Comparison of ENCODE assay signal across 12 cellular contexts in genomic region chr14:34052658-34053014, GRCh38.
DNase-seq lines count a peak whose midpoint lies in the region; ATAC-seq and TF ChIP-seq lines count a peak whose summit lies in the region.
"Had no signal": no experiment of that assay in that cellular context is flagged by ENCODE, and none has a peak within 500 bp of the region (broad histone marks: within the 10 kb centered on the region; RNA-seq: fewer than 3 reads in every experiment).

No MANE protein-coding gene starts in this region.

- no peaks in the 10 kb centered on the region for H3K27me3 ChIP-seq in RWPE2 (ENCODE audit: insufficient read depth, poor library complexity, severe bottlenecking)
- H3K27me3 ChIP-seq in skeletal muscle tissue (ENCODE audit: control insufficient read depth in 3 of 3, insufficient read depth in 3 of 3, low read length in 3 of 3), result no peaks in the 10 kb centered on the region
- H3K27me3 ChIP-seq: cardiac muscle cell had no signal

- peaks cover 5% of the 10 kb centered on the region for H3K9me3 Mint-ChIP-seq in activated CD8-positive, alpha-beta T cell treated with anti-CD3 and anti-CD28 coated beads, Interleukin-2, amount 10 ng/mL, durations not matched to agents 7 days and 5 days (ENCODE audit: insufficient read depth)
- H3K9me3 Mint-ChIP-seq in activated CD8-positive, alpha-beta T cell treated with anti-CD3 and anti-CD28 coated beads for 36 hours, result peaks cover 2% of the 10 kb centered on the region

- DNase-seq in activated CD8-positive, alpha-beta T cell treated with anti-CD3 and anti-CD28 coated beads, Interleukin-2, amount 10 ng/mL, durations not matched to agents 7 days and 5 days, result no peak
- no peak for DNase-seq in activated CD8-positive, alpha-beta T cell treated with anti-CD3 and anti-CD28 coated beads for 36 hours
- DNase-seq in RWPE2 (ENCODE audit: low spot score) (no peak), epithelial cell of proximal tubule (ENCODE audit: low read depth) (peak; percentile 52), NCI-H2107 treated with DMSO at 0.1 percent for 48 hours (lab: John Stamatoyannopoulos, UW; ENCODE audit: unreplicated experiment) (no peak)
- DNase-seq in activated CD4-positive, alpha-beta T cell treated with anti-CD3 and anti-CD28 coated beads, Interleukin-2, amount 50 U/mL, for 4 hours, result no peak
- DNase-seq: activated CD4-positive, alpha-beta T cell treated with anti-CD3 and anti-CD28 coated beads, Interleukin-2, amount 10 ng/mL, durations not matched to agents 7 days and 5 days; hippocampal formation had no signal

- H3K4me1 ChIP-seq in RWPE2 (ENCODE audit: insufficient read depth, poor library complexity, severe bottlenecking) (peaks cover 29% of the 10 kb centered on the region), skeletal muscle tissue (ENCODE audit: control insufficient read depth in 3 of 3, insufficient read depth in 3 of 3, low read length in 3 of 3) (peaks cover 0 to 6% (median 5%) of the 10 kb centered on the region in 3 donors)

- H3K36me3 ChIP-seq in RWPE2 (ENCODE audit: low read depth) (no peaks in the 10 kb centered on the region), skeletal muscle tissue (ENCODE audit: control insufficient read depth in 3 of 3, insufficient read depth in 3 of 3, low read length in 3 of 3) (no peaks in the 10 kb centered on the region)
- H3K36me3 ChIP-seq: cardiac muscle cell, neutrophil had no signal

- TF ChIP-seq CTCF in activated CD8-positive, alpha-beta T cell treated with anti-CD3 and anti-CD28 coated beads for 36 hours (IDR thresholded peaks at IDR 0.05), result no peak
- TF ChIP-seq CTCF in RWPE2 (IDR thresholded peaks at IDR 0.05; ENCODE audit: poor library complexity, severe bottlenecking), result no peak
- TF ChIP-seq CTCF in epithelial cell of proximal tubule (conservative IDR thresholded peaks at IDR 0.05; ENCODE audit: low read depth, low read length), result no peak

- no peak overlapping the region for H3K4me3 ChIP-seq in RWPE2 (ENCODE audit: severe bottlenecking)
- no peak overlapping the region for H3K4me3 ChIP-seq in epithelial cell of proximal tubule (ENCODE audit: low read depth, low read length)
- no peak overlapping the region for H3K4me3 ChIP-seq in skeletal muscle tissue (ENCODE audit: low read length in 3 of 3)
- H3K4me3 ChIP-seq: cardiac muscle cell had no signal

- intact Hi-C loops in activated CD8-positive, alpha-beta T cell treated with anti-CD3 and anti-CD28 coated beads for 36 hours (cut with micrococcal nuclease), result no loop called here

- peak overlapping the region; percentile 53 for H3K27ac Mint-ChIP-seq in activated CD8-positive, alpha-beta T cell treated with anti-CD3 and anti-CD28 coated beads, Interleukin-2, amount 10 ng/mL, durations not matched to agents 7 days and 5 days
- H3K27ac Mint-ChIP-seq in activated CD8-positive, alpha-beta T cell treated with anti-CD3 and anti-CD28 coated beads for 36 hours, result no peak overlapping the region

- H3K4me3 Mint-ChIP-seq in activated CD8-positive, alpha-beta T cell treated with anti-CD3 and anti-CD28 coated beads, Interleukin-2, amount 10 ng/mL, durations not matched to agents 7 days and 5 days, result no peak overlapping the region
- H3K4me3 Mint-ChIP-seq in activated CD8-positive, alpha-beta T cell treated with anti-CD3 and anti-CD28 coated beads for 36 hours, result no peak overlapping the region

- H3K9me3 ChIP-seq in RWPE2 (ENCODE audit: severe bottlenecking) (no peaks in the 10 kb centered on the region), skeletal muscle tissue (ENCODE audit: control insufficient read depth in 3 of 3, low read length in 3 of 3) (no peaks in the 10 kb centered on the region)
- H3K9me3 ChIP-seq: neutrophil had no signal

- ATAC-seq in activated CD8-positive, alpha-beta T cell treated with anti-CD3 and anti-CD28 coated beads, Interleukin-2, amount 10 ng/mL, durations not matched to agents 7 days and 5 days, result no peak
- no peak for ATAC-seq in activated CD8-positive, alpha-beta T cell treated with anti-CD3 and anti-CD28 coated beads for 36 hours
- ATAC-seq in RWPE2 (ENCODE audit: low read depth) (peak; percentile 85), GM18511 (IDR thresholded peaks at IDR 0.05; ENCODE audit: unreplicated experiment) (no peak)

- H3K27me3 Mint-ChIP-seq in activated CD8-positive, alpha-beta T cell treated with anti-CD3 and anti-CD28 coated beads, Interleukin-2, amount 10 ng/mL, durations not matched to agents 7 days and 5 days (ENCODE audit: low read depth), result peaks cover 12% of the 10 kb centered on the region
- H3K27me3 Mint-ChIP-seq in activated CD8-positive, alpha-beta T cell treated with anti-CD3 and anti-CD28 coated beads for 36 hours, result peaks cover 12% of the 10 kb centered on the region

- no peak overlapping the region for H3K9ac ChIP-seq in skeletal muscle tissue (ENCODE audit: low read depth in 1 of 3, low read length in 3 of 3)

- H3K27ac ChIP-seq in RWPE2 (ENCODE audit: poor library complexity, severe bottlenecking) (peak overlapping the region; percentile 58), skeletal muscle tissue (ENCODE audit: low read depth, low read length) (peak overlapping the region; percentile 38)
- H3K27ac ChIP-seq: cardiac muscle cell, neutrophil had no signal

- CTCF ChIA-PET in activated CD8-positive, alpha-beta T cell treated with anti-CD3 and anti-CD28 coated beads, Interleukin-2, amount 10 ng/mL, durations not matched to agents 7 days and 5 days (lab: Charles Lee), result interaction anchor here (1.1 to 1.9 kb wide), 5 partner anchors 7 to 214 kb away, joined by 3 to 5 read pairs (median 3); no protein-coding TSS in a partner anchor
- CTCF ChIA-PET in activated CD8-positive, alpha-beta T cell treated with anti-CD3 and anti-CD28 coated beads for 36 hours (lab: Charles Lee), result no interaction called here

- peaks cover 35% of the 10 kb centered on the region for H3K36me3 Mint-ChIP-seq in activated CD8-positive, alpha-beta T cell treated with anti-CD3 and anti-CD28 coated beads, Interleukin-2, amount 10 ng/mL, durations not matched to agents 7 days and 5 days (ENCODE audit: low read depth)
- H3K36me3 Mint-ChIP-seq in activated CD8-positive, alpha-beta T cell treated with anti-CD3 and anti-CD28 coated beads for 36 hours (ENCODE audit: low read depth), result no peaks in the 10 kb centered on the region

- H3K4me1 Mint-ChIP-seq in activated CD8-positive, alpha-beta T cell treated with anti-CD3 and anti-CD28 coated beads, Interleukin-2, amount 10 ng/mL, durations not matched to agents 7 days and 5 days (ENCODE audit: low read depth), result peaks cover 70% of the 10 kb centered on the region
- peaks cover 25% of the 10 kb centered on the region for H3K4me1 Mint-ChIP-seq in activated CD8-positive, alpha-beta T cell treated with anti-CD3 and anti-CD28 coated beads for 36 hours (ENCODE audit: low read depth)

- POLR2A ChIA-PET in activated CD8-positive, alpha-beta T cell treated with anti-CD3 and anti-CD28 coated beads, Interleukin-2, amount 10 ng/mL, durations not matched to agents 7 days and 5 days (lab: Charles Lee), result interaction anchor here (1.2 kb wide), 1 partner anchor 7 kb away, joined by 3 read pairs; no protein-coding TSS in a partner anchor
- POLR2A ChIA-PET in activated CD8-positive, alpha-beta T cell treated with anti-CD3 and anti-CD28 coated beads for 36 hours (lab: Charles Lee), result no interaction called here
